In the genomic region with DNA sequence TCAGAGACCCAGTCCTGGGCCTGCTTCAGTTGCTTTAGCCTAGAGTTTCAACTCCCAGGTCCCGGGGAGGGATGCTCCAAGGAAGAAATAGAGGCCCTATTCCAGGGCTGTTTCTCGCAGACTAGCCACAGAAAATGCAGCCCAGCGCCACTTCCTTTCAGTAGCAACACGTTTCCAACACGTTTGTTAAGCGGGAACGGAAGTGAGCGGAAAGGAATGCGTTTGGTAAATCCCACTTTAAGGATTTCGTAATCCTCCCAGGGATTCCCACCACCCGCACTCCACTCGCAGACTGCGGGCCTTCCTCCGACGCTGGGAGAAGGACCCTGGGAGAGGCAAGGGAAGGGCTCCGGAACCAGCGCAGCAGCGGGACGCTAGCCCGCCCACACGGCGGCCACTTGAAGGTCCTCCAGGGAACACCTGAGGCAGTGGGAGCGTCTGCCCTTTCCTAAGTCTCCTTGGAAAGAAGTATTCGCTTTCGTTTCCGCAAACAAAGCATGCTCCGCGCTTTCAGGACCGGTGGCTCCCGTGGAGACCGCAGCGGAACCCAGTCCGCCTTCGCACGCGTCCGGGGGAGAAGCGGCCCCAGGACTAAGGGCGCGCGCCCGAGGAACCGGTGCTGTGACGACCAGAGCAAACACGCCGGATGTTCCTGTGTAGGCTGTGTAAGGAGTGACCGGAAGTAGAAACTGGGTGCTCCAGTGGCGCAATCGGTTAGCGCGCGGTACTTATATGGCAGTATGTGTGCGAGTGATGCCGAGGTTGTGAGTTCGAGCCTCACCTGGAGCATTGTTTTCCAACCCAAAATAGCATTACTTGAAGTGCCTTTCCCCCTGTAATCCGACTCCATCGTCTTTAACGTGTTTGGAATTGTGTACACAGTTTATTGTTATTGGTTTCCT, we compare ENCODE assay signal across 8 cellular contexts.
DNase-seq lines count a peak whose midpoint lies in the region; ATAC-seq lines count a peak whose summit lies in the region.

No MANE protein-coding gene starts in this region.

- peak overlapping the region; percentile 57 for H3K27ac ChIP-seq in cingulate gyrus (ENCODE audit: low read depth, low read length)

- ATAC-seq in GM21737 (IDR thresholded peaks at IDR 0.05; ENCODE audit: unreplicated experiment), result peak; percentile 71
- no peak for ATAC-seq in HG03457 (IDR thresholded peaks at IDR 0.05; ENCODE audit: unreplicated experiment)

- DNase-seq in COLO668 (lab: John Stamatoyannopoulos, UW; ENCODE audit: unreplicated experiment) (peak; percentile 86), NCI-H2029 (lab: John Stamatoyannopoulos, UW) (peak; percentile 91), kidney glomerular epithelial cell (lab: John Stamatoyannopoulos, UW) (peak; percentile 79)
- peak; percentile 25 for DNase-seq in activated CD4-positive, alpha-beta T cell treated with anti-CD3 and anti-CD28 coated beads for 1 hour
- peak; percentile 52 for DNase-seq in stimulated activated CD4-positive, alpha-beta T cell treated with anti-CD3 and anti-CD28 coated beads, Interleukin-12 subunit alpha, Interleukin-12 subunit beta, amount 100 ng/mL, for 4 hours

Comparison
In these comparisons a context has a peak if more than half of its experiments do, and no peak if none do; other contexts are left out.
1. DNase-seq: peak in every context shown above with its lines; median percentile 91 in NCI-H2029; 86 in COLO668; 79 in kidney glomerular epithelial cell; 52 in stimulated activated CD4-positive, alpha-beta T cell treated with anti-CD3 and anti-CD28 coated beads, Interleukin-12 subunit alpha, Interleukin-12 subunit beta, amount 100 ng/mL, for 4 hours; 25 in activated CD4-positive, alpha-beta T cell treated with anti-CD3 and anti-CD28 coated beads for 1 hour.